In the genomic region with DNA sequence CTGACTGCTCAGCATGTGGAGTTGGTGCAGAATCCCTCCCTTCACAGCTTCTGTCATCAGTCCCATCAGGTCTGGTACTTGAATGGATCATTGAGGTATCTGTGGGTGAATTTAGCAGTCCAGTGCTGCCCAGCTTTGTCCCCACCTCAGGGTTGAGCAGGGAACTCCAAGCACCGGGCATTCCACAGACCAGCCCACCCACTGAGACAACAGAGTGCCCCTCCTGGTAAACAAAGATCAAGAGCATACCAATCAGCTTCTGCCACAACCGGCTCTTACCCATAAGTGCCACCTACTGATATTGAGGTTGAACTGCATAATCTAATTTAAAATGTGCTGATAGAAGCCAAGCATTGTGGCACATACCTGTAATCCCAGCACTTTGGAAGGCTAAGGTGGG, we compare ENCODE assay signal across 9 cellular contexts. TPM values are rescaled to one million over a fixed set of nuclear protein-coding genes. Genes with fewer than 3 reads are reported as not detected.
A peak's percentile ranks its signal among the peaks of the same experiment; 100 is the strongest.
DNase-seq lines count a peak whose midpoint lies in the region; ATAC-seq, FAIRE-seq and TF ChIP-seq lines count a peak whose summit lies in the region.
"Had no signal": no experiment of that assay in that cellular context is flagged by ENCODE, and none has a peak within 500 bp of the region (broad histone marks: within the 10 kb centered on the region; RNA-seq: fewer than 3 reads in every experiment).

No MANE protein-coding gene starts in this region.

- no peak overlapping the region for H3K27ac ChIP-seq in smooth muscle cell (ENCODE audit: low read depth)

- TF ChIP-seq POLR2A in GM12891 (IDR thresholded peaks at IDR 0.05; ENCODE audit: low read depth, low read length): no peak

- H3K36me3 ChIP-seq in smooth muscle cell (ENCODE audit: low read depth): no peaks in the 10 kb centered on the region

- no peaks in the 10 kb centered on the region for H3F3A ChIP-seq in smooth muscle cell (ENCODE audit: low read depth)

- H3K27me3 ChIP-seq in smooth muscle cell (ENCODE audit: low read depth): no peaks in the 10 kb centered on the region

- H3K9me3 ChIP-seq in smooth muscle cell (replicated peaks; ENCODE audit: low read depth): no peaks in the 10 kb centered on the region

- no peaks in the 10 kb centered on the region for H3K4me1 ChIP-seq in smooth muscle cell (ENCODE audit: low read depth)

- peak; percentile 64 for FAIRE-seq in GM12891 (lab: Jason Lieb, UNC)

- no peaks in the 10 kb centered on the region for H3K79me2 ChIP-seq in smooth muscle cell (ENCODE audit: low read depth)

- ATAC-seq in HG02759 (IDR thresholded peaks at IDR 0.05; ENCODE audit: unreplicated experiment): peak; percentile 39
- no peak for ATAC-seq in HG02970 (IDR thresholded peaks at IDR 0.05; ENCODE audit: low FRiP score, unreplicated experiment)
- ATAC-seq in Right ventricle myocardium inferior: no peak

- no peak overlapping the region for H3K9ac ChIP-seq in smooth muscle cell (ENCODE audit: low read depth)

- no peak for TF ChIP-seq CTCF in smooth muscle cell (IDR thresholded peaks at IDR 0.05; ENCODE audit: borderline replicate concordance, insufficient read depth, poor library complexity, severe bottlenecking)

- no peak overlapping the region for H3K4me3 ChIP-seq in smooth muscle cell
- H3K4me3 ChIP-seq: lung had no signal

- H4K20me1 ChIP-seq in smooth muscle cell (ENCODE audit: low read depth): no peaks in the 10 kb centered on the region

- intact Hi-C loops in Right ventricle myocardium inferior (cut with DNase I): no loop called here

- 30% methylated on average over 2 of the region's 2 CpGs for WGBS in smooth muscle cell (ENCODE audit: low lambda C conversion rate)

- H2AFZ ChIP-seq in smooth muscle cell (ENCODE audit: low read depth): no peak overlapping the region

- H3K4me2 ChIP-seq in smooth muscle cell: no peak overlapping the region

- DNase-seq in GM12891 (ENCODE audit: insufficient read length, low spot score) (no peak), NCI-H82 treated with DMSO at 0.1 percent for 48 hours (lab: John Stamatoyannopoulos, UW; ENCODE audit: unreplicated experiment) (peak; percentile 23), iPS DF 4.7 (ENCODE audit: extremely low read depth, low spot score) (peak; percentile 38), smooth muscle cell (lab: John Stamatoyannopoulos, UW; ENCODE audit: unreplicated experiment) (no peak), Right ventricle myocardium inferior (ENCODE audit: missing footprints) (no peak)
- no peak for DNase-seq in stimulated activated CD4-positive, alpha-beta T cell treated with anti-CD3 and anti-CD28 coated beads, Interleukin-4, amount 100 ng/mL, for 1 hour

TF ChIP-seq in GM12891, 5 proteins besides CTCF, POLR2A, EP300 and RAD21:
- TF ChIP-seq POLR2AphosphoS5 (IDR thresholded peaks at IDR 0.05; ENCODE audit: low read depth, low read length): no peak
- no peak for TF ChIP-seq POU2F2 (IDR thresholded peaks at IDR 0.05; ENCODE audit: low read depth, low read length)
- TF ChIP-seq SPI1 (IDR thresholded peaks at IDR 0.05; ENCODE audit: low read depth, low read length): no peak
- no peak for TF ChIP-seq TAF1 (IDR thresholded peaks at IDR 0.05; ENCODE audit: low read depth, low read length)
- TF ChIP-seq PAX5 (IDR thresholded peaks at IDR 0.05; ENCODE audit: insufficient read depth, low read length, severe bottlenecking): no peak

RNA-seq across cellular contexts. Expression of a gene that starts 57.1 kb away (rescaled TPM):
- 117 TPM for polyA plus RNA-seq in GM12891 (2012; ENCODE audit: low read depth, missing spikeins)
- 130 and 151 TPM in 2 replicates for total RNA-seq in smooth muscle cell
- 51.0 and 62.6 TPM in 2 replicates for polyA plus RNA-seq in smooth muscle cell
- 286 TPM for total RNA-seq in Right ventricle myocardium inferior

Comparison
In these comparisons a context has a peak if more than half of its experiments do, and no peak if none do; other contexts are left out.
1. DNase-seq: peak in NCI-H82 treated with DMSO at 0.1 percent for 48 hours (single experiment) and iPS DF 4.7 (single experiment); none in GM12891 (single experiment), smooth muscle cell (single experiment), Right ventricle myocardium inferior (single experiment) and stimulated activated CD4-positive, alpha-beta T cell treated with anti-CD3 and anti-CD28 coated beads, Interleukin-4, amount 100 ng/mL, for 1 hour (single experiment).